Comparison of ENCODE assay signal across 1 cellular context in genomic region chr4:77862478-77863216, GRCh38.
TF ChIP-seq lines count a peak whose summit lies in the region.

MRPL1 (plus strand) TSS chr4:77862830; CDS start chr4:77862849, 19 bp downstream.

TF ChIP-seq in HCT116, 20 proteins besides CTCF, POLR2A, EP300 and RAD21 (continued from another document):
- peak; percentile 63; the same call in 1 of the 2 replicates for TF ChIP-seq CEBPB (IDR thresholded peaks at IDR 0.05; ENCODE audit: low read depth)
- TF ChIP-seq SP1 (IDR thresholded peaks at IDR 0.05; ENCODE audit: low read depth), result peak; percentile 85
- TF ChIP-seq MAX (IDR thresholded peaks at IDR 0.05), result peak; percentile 92
- TF ChIP-seq YY1 (IDR thresholded peaks at IDR 0.05; ENCODE audit: extremely low read depth, insufficient replicate concordance, low read depth, low read length), result peak; percentile 99
- TF ChIP-seq POLR2AphosphoS5 (IDR thresholded peaks at IDR 0.05; ENCODE audit: low read depth, low read length), result peak; percentile 92
- TF ChIP-seq TCF7L2 (IDR thresholded peaks at IDR 0.05; ENCODE audit: borderline replicate concordance, extremely low read depth, insufficient read depth, insufficient read length), result peak; percentile 69
- peak; percentile 84 for TF ChIP-seq SRF (IDR thresholded peaks at IDR 0.05; ENCODE audit: low read depth)
- no peak for TF ChIP-seq FOSL1 (IDR thresholded peaks at IDR 0.05; ENCODE audit: low read depth)
- peak; percentile 98 for TF ChIP-seq CBX3 (IDR thresholded peaks at IDR 0.05; ENCODE audit: low read depth)
